In genomic region chr7:107063245-107064120, GRCh38 we compare ENCODE assay signal across 1 cellular context.
TF ChIP-seq lines count a peak whose summit lies in the region.

No MANE protein-coding gene starts in this region.

TF ChIP-seq in SK-N-SH treated with all-trans-retinoic acid at 6 μM for 48 hours, 23 proteins besides CTCF, POLR2A, EP300 and RAD21 (continued from another document):
- no peak for TF ChIP-seq PATZ1 (CRISPR knock-in tag; IDR thresholded peaks at IDR 0.05; ENCODE audit: borderline replicate concordance)
